ENCODE assay signal across 1 cellular context in the genomic region with DNA sequence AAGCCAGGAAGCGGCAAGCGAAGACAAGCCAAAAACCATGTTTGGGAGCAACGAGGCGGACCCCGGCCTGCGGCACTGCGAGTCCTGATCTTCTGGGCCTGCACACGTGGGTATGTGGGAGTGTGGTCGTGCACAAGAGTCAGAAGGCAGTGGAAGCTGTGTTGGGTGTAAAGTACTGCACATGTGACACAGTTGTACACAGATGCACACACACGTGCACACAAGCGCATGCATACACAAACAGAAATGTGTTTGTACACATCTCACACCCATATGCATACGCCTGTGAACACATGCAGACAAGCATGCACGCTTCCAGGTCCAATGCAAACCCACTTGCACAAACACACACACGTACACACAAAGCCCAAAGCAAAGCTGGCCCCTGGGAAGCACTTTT.
TF ChIP-seq lines count a peak whose summit lies in the region.

No MANE protein-coding gene starts in this region.

TF ChIP-seq in HCT116, 20 proteins besides CTCF, POLR2A, EP300 and RAD21 (continued from another document):
- TF ChIP-seq, protein P1, sequence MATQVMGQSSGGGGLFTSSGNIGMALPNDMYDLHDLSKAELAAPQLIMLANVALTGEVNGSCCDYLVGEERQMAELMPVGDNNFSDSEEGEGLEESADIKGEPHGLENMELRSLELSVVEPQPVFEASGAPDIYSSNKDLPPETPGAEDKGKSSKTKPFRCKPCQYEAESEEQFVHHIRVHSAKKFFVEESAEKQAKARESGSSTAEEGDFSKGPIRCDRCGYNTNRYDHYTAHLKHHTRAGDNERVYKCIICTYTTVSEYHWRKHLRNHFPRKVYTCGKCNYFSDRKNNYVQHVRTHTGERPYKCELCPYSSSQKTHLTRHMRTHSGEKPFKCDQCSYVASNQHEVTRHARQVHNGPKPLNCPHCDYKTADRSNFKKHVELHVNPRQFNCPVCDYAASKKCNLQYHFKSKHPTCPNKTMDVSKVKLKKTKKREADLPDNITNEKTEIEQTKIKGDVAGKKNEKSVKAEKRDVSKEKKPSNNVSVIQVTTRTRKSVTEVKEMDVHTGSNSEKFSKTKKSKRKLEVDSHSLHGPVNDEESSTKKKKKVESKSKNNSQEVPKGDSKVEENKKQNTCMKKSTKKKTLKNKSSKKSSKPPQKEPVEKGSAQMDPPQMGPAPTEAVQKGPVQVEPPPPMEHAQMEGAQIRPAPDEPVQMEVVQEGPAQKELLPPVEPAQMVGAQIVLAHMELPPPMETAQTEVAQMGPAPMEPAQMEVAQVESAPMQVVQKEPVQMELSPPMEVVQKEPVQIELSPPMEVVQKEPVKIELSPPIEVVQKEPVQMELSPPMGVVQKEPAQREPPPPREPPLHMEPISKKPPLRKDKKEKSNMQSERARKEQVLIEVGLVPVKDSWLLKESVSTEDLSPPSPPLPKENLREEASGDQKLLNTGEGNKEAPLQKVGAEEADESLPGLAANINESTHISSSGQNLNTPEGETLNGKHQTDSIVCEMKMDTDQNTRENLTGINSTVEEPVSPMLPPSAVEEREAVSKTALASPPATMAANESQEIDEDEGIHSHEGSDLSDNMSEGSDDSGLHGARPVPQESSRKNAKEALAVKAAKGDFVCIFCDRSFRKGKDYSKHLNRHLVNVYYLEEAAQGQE (IDR thresholded peaks at IDR 0.05; ENCODE audit: low read depth) = no peak
TF ChIP-seq in HCT116: peak in this region for 0.
